Comparison of ENCODE assay signal across 28 cellular contexts in genomic region chr10:7029672-7030071, GRCh38.
"Had no signal": no experiment of that assay in that cellular context is flagged by ENCODE, and none has a peak within 500 bp of the region (broad histone marks: within the 10 kb centered on the region; RNA-seq: fewer than 3 reads in every experiment).

No MANE protein-coding gene starts in this region.

- H3K36me3 ChIP-seq: adrenal gland, colonic mucosa, gastrocnemius medialis, left ventricle myocardium inferior, ovary, right lobe of liver, suprapubic skin, tibial artery had no signal

- H3K4me3 ChIP-seq: adrenal gland, body of pancreas, colonic mucosa, dorsolateral prefrontal cortex, gastrocnemius medialis, left ventricle myocardium inferior, ovary, right lobe of liver, suprapubic skin, tibial artery had no signal

- H3K4me1 ChIP-seq: adrenal gland, body of pancreas, colonic mucosa, gastrocnemius medialis, left ventricle myocardium inferior, right lobe of liver, suprapubic skin, tibial artery had no signal

- H3K27ac ChIP-seq: adrenal gland, body of pancreas, colonic mucosa, dorsolateral prefrontal cortex, gastrocnemius medialis, left ventricle myocardium inferior, ovary, right lobe of liver, suprapubic skin, tibial artery had no signal

- H3K27ac Mint-ChIP-seq: activated CD4-positive, alpha-beta T cell treated with anti-CD3 and anti-CD28 coated beads, Interleukin-2, amount 10 ng/mL, durations not matched to agents 24 days and 14 days; activated T-helper 2 cell treated with anti-CD3 and anti-CD28 coated beads, Interferon-gamma antibody, Interleukin-2, Interleukin-4, amounts not matched to agents 10 μg/mL and 5 μg/mL and 100 μg/mL, durations not matched to agents 14 hours and 24 hours and 36 hours; progenitor cell of endocrine pancreas; T-helper 17 cell had no signal

- H3K27me3 ChIP-seq: adrenal gland, body of pancreas, colonic mucosa, dorsolateral prefrontal cortex, gastrocnemius medialis, ovary, right lobe of liver, suprapubic skin, tibial artery had no signal

- H3K9me3 ChIP-seq: adrenal gland, body of pancreas, colonic mucosa, gastrocnemius medialis, left ventricle myocardium inferior, ovary, right lobe of liver, suprapubic skin, tibial artery had no signal

- H3K4me3 Mint-ChIP-seq: activated CD4-positive, alpha-beta T cell treated with anti-CD3 and anti-CD28 coated beads, Interleukin-2, amount 10 ng/mL, durations not matched to agents 24 days and 14 days; T-helper 17 cell had no signal

- H3K27me3 Mint-ChIP-seq: activated CD4-positive, alpha-beta T cell treated with anti-CD3 and anti-CD28 coated beads, Interleukin-2, amount 10 ng/mL, durations not matched to agents 24 days and 14 days; T-helper 17 cell had no signal

- DNase-seq: activated CD4-positive, alpha-beta T cell treated with anti-CD3 and anti-CD28 coated beads, Interleukin-2, amount 10 ng/mL, durations not matched to agents 24 days and 14 days; activated CD4-positive, CD25-positive, alpha-beta regulatory T cell treated with anti-CD3 and anti-CD28 coated beads, Interleukin-2, amount 50 U/mL, for 72 hours; activated naive CD4-positive, alpha-beta T cell; activated T-cell treated with anti-CD3 and anti-CD28 coated beads, Interleukin-2, amount 50 U/mL, for 48 hours; adrenal gland; aorta; body of pancreas; cerebellar nuclear complex; colonic mucosa; dorsolateral prefrontal cortex; effector memory CD4-positive, alpha-beta T cell; erythroblast; gastrocnemius medialis; glutamatergic neuron; islet precursor cell; left ventricle myocardium inferior; ovary; right lobe of liver; stimulated activated CD4-positive, alpha-beta T cell treated with anti-CD3 and anti-CD28 coated beads, Interleukin-12 subunit alpha, Interleukin-12 subunit beta, amount 100 ng/mL, for 4 hours; stimulated activated CD4-positive, alpha-beta T cell treated with anti-CD3 and anti-CD28 coated beads, Interleukin-4, amount 100 ng/mL, for 1 hour; T-helper 17 cell; T1000; tibial artery had no signal

- ATAC-seq: activated naive CD4-positive, alpha-beta T cell treated with anti-CD3 and anti-CD28 coated beads, Interleukin-2, amount 50 U/mL, for 72 hours; body of pancreas; gastrocnemius medialis; SK-N-SH treated with all-trans-retinoic acid at 6 μM for 48 hours; T-helper 17 cell had no signal
